ENCODE assay signal across 39 cellular contexts in genomic region chr12:128752386-128752785, GRCh38.
"Had no signal": no experiment of that assay in that cellular context is flagged by ENCODE, and none has a peak within 500 bp of the region (broad histone marks: within the 10 kb centered on the region; RNA-seq: fewer than 3 reads in every experiment).

No MANE protein-coding gene starts in this region.

- DNase-seq: activated effector memory CD4-positive, alpha-beta T cell treated with anti-CD3 and anti-CD28 coated beads, Interleukin-2, amount 50 U/mL, for 16 hours; activated effector memory CD4-positive, alpha-beta T cell treated with Interleukin-2 at 50 U/mL for 16 hours; activated gamma-delta T cell; activated gamma-delta T cell treated with Interleukin-2 at 50 U/mL for 16 hours; activated naive CD4-positive, alpha-beta T cell; activated naive CD4-positive, alpha-beta T cell treated with anti-CD3 and anti-CD28 coated beads for 36 hours; activated naive CD4-positive, alpha-beta T cell treated with anti-CD3 and anti-CD28 coated beads, Interleukin-2, amount 10 ng/mL, durations not matched to agents 7 days and 5 days; activated naive CD4-positive, alpha-beta T cell treated with anti-CD3 and anti-CD28 coated beads, Interleukin-2, amount 50 U/mL, for 16 hours; activated naive CD4-positive, alpha-beta T cell treated with Interleukin-2 at 50 U/mL for 16 hours; activated naive CD8-positive, alpha-beta T cell treated with anti-CD3 and anti-CD28 coated beads for 36 hours; activated naive CD8-positive, alpha-beta T cell treated with anti-CD3 and anti-CD28 coated beads, Interleukin-2, amount 10 ng/mL, durations not matched to agents 7 days and 5 days; activated naive CD8-positive, alpha-beta T cell treated with anti-CD3 and anti-CD28 coated beads, Interleukin-2, amount 50 U/mL, for 24 hours; activated T-cell treated with anti-CD3 and anti-CD28 coated beads for 4 hours; activated T-cell treated with anti-CD3 and anti-CD28 coated beads, Interleukin-2, amount 50 U/mL, for 1 hour; activated T-cell treated with anti-CD3 and anti-CD28 coated beads, Interleukin-2, amount 50 U/mL, for 24 hours; activated T-cell treated with anti-CD3 and anti-CD28 coated beads, Interleukin-2, amount 50 U/mL, for 4 hours; activated T-cell treated with anti-CD3 and anti-CD28 coated beads, Interleukin-2, amount 50 U/mL, for 48 hours; activated T-cell treated with anti-CD3 and anti-CD28 coated beads, Interleukin-2, amount 50 U/mL, for 72 hours; adrenal gland; amniotic stem cell; amygdala; anterior cingulate cortex; aorta; body of pancreas; brain microvascular endothelial cell; caudate nucleus; central memory CD4-positive, alpha-beta T cell; cerebellar nuclear complex had no signal

- H3K27ac ChIP-seq: adrenal gland, ascending aorta, body of pancreas, brain microvascular endothelial cell, breast epithelium, cardiac muscle cell had no signal

- H3K27me3 Mint-ChIP-seq: activated naive CD4-positive, alpha-beta T cell treated with anti-CD3 and anti-CD28 coated beads, Interleukin-2, amount 10 ng/mL, durations not matched to agents 7 days and 5 days; activated naive CD4-positive, alpha-beta T cell treated with anti-CD3 and anti-CD28 coated beads, Interleukin-2, amount 50 U/mL, for 24 hours; activated naive CD8-positive, alpha-beta T cell; central memory CD8-positive, alpha-beta T cell had no signal

- ATAC-seq: activated naive CD4-positive, alpha-beta T cell treated with anti-CD3 and anti-CD28 coated beads, Interleukin-2, amount 50 U/mL, for 72 hours; activated naive CD8-positive, alpha-beta T cell treated with anti-CD3 and anti-CD28 coated beads, Interleukin-2, amount 50 U/mL, for 24 hours; activated T-cell treated with anti-CD3 and anti-CD28 coated beads, Interleukin-2, amount 50 U/mL, for 4 hours; activated T-cell treated with anti-CD3 and anti-CD28 coated beads, Interleukin-2, amount 50 U/mL, for 72 hours; activated T-helper 17 cell treated with anti-CD3 and anti-CD28 coated beads, Interleukin-2, amount 50 U/mL, for 72 hours; body of pancreas had no signal

- H3K27ac Mint-ChIP-seq: activated naive CD4-positive, alpha-beta T cell treated with anti-CD3 and anti-CD28 coated beads for 36 hours; activated naive CD4-positive, alpha-beta T cell treated with anti-CD3 and anti-CD28 coated beads, Interleukin-2, amount 10 ng/mL, durations not matched to agents 7 days and 5 days; activated naive CD4-positive, alpha-beta T cell treated with anti-CD3 and anti-CD28 coated beads, Interleukin-2, amount 50 U/mL, for 24 hours; activated naive CD4-positive, alpha-beta T cell treated with anti-CD3 and anti-CD28 coated beads, Interleukin-2, amount 50 U/mL, for 72 hours; activated naive CD8-positive, alpha-beta T cell; activated naive CD8-positive, alpha-beta T cell treated with anti-CD3 and anti-CD28 coated beads for 36 hours; activated naive CD8-positive, alpha-beta T cell treated with anti-CD3 and anti-CD28 coated beads, Interleukin-2, amount 10 ng/mL, durations not matched to agents 7 days and 5 days; activated naive CD8-positive, alpha-beta T cell treated with anti-CD3 and anti-CD28 coated beads, Interleukin-2, amount 50 U/mL, for 24 hours; activated T-cell treated with anti-CD3 and anti-CD28 coated beads, Interleukin-2, amount 50 U/mL, for 24 hours; activated T-cell treated with anti-CD3 and anti-CD28 coated beads, Interleukin-2, amount 50 U/mL, for 72 hours; activated T-helper 1 cell treated with anti-CD3 and anti-CD28 coated beads, Interleukin-12 subunit alpha, Interleukin-12 subunit beta, Interleukin-2, Interleukin-4 antibody, amounts not matched to agents 30 ng/mL and 10 ng/mL and 1 ng/mL, durations not matched to agents 14 hours and 24 hours and 36 hours; activated T-helper 17 cell treated with anti-CD3 and anti-CD28 coated beads, Interleukin-2, amount 50 U/mL, for 72 hours; activated T-helper 2 cell treated with anti-CD3 and anti-CD28 coated beads, Interferon-gamma antibody, Interleukin-2, Interleukin-4, amounts not matched to agents 10 μg/mL and 5 μg/mL and 100 μg/mL, durations not matched to agents 14 hours and 24 hours and 36 hours; brain had no signal

- H3K36me3 ChIP-seq: adrenal gland, ascending aorta, brain microvascular endothelial cell, breast epithelium, cardiac muscle cell had no signal

- H3K9me3 ChIP-seq: adrenal gland, ascending aorta, body of pancreas had no signal

- H3K9me3 Mint-ChIP-seq: activated naive CD4-positive, alpha-beta T cell treated with anti-CD3 and anti-CD28 coated beads for 36 hours; activated naive CD4-positive, alpha-beta T cell treated with anti-CD3 and anti-CD28 coated beads, Interleukin-2, amount 10 ng/mL, durations not matched to agents 7 days and 5 days; activated naive CD4-positive, alpha-beta T cell treated with anti-CD3 and anti-CD28 coated beads, Interleukin-2, amount 50 U/mL, for 24 hours; activated naive CD4-positive, alpha-beta T cell treated with anti-CD3 and anti-CD28 coated beads, Interleukin-2, amount 50 U/mL, for 72 hours; activated naive CD8-positive, alpha-beta T cell treated with anti-CD3 and anti-CD28 coated beads for 36 hours; activated naive CD8-positive, alpha-beta T cell treated with anti-CD3 and anti-CD28 coated beads, Interleukin-2, amount 10 ng/mL, durations not matched to agents 7 days and 5 days; activated naive CD8-positive, alpha-beta T cell treated with anti-CD3 and anti-CD28 coated beads, Interleukin-2, amount 50 U/mL, for 24 hours; activated T-cell treated with anti-CD3 and anti-CD28 coated beads, Interleukin-2, amount 50 U/mL, for 24 hours; activated T-helper 1 cell treated with anti-CD3 and anti-CD28 coated beads, Interleukin-12 subunit alpha, Interleukin-12 subunit beta, Interleukin-2, Interleukin-4 antibody, amounts not matched to agents 30 ng/mL and 10 ng/mL and 1 ng/mL, durations not matched to agents 14 hours and 24 hours and 36 hours; activated T-helper 17 cell treated with anti-CD3 and anti-CD28 coated beads, Interleukin-2, amount 50 U/mL, for 72 hours; activated T-helper 2 cell treated with anti-CD3 and anti-CD28 coated beads, Interferon-gamma antibody, Interleukin-2, Interleukin-4, amounts not matched to agents 10 μg/mL and 5 μg/mL and 100 μg/mL, durations not matched to agents 14 hours and 24 hours and 36 hours; central memory CD8-positive, alpha-beta T cell had no signal

- H3K27me3 ChIP-seq: adrenal gland, ascending aorta, body of pancreas, brain microvascular endothelial cell, cardiac muscle cell had no signal

- H3K4me3 Mint-ChIP-seq: activated naive CD4-positive, alpha-beta T cell treated with anti-CD3 and anti-CD28 coated beads for 36 hours; activated naive CD4-positive, alpha-beta T cell treated with anti-CD3 and anti-CD28 coated beads, Interleukin-2, amount 10 ng/mL, durations not matched to agents 7 days and 5 days; activated naive CD4-positive, alpha-beta T cell treated with anti-CD3 and anti-CD28 coated beads, Interleukin-2, amount 50 U/mL, for 24 hours; activated naive CD8-positive, alpha-beta T cell; activated naive CD8-positive, alpha-beta T cell treated with anti-CD3 and anti-CD28 coated beads for 36 hours; activated naive CD8-positive, alpha-beta T cell treated with anti-CD3 and anti-CD28 coated beads, Interleukin-2, amount 10 ng/mL, durations not matched to agents 7 days and 5 days; activated naive CD8-positive, alpha-beta T cell treated with anti-CD3 and anti-CD28 coated beads, Interleukin-2, amount 50 U/mL, for 24 hours; activated T-cell treated with anti-CD3 and anti-CD28 coated beads, Interleukin-2, amount 50 U/mL, for 24 hours; activated T-cell treated with anti-CD3 and anti-CD28 coated beads, Interleukin-2, amount 50 U/mL, for 4 hours; activated T-cell treated with anti-CD3 and anti-CD28 coated beads, Interleukin-2, amount 50 U/mL, for 72 hours; activated T-helper 1 cell treated with anti-CD3 and anti-CD28 coated beads, Interleukin-12 subunit alpha, Interleukin-12 subunit beta, Interleukin-2, Interleukin-4 antibody, amounts not matched to agents 30 ng/mL and 10 ng/mL and 1 ng/mL, durations not matched to agents 14 hours and 24 hours and 36 hours; activated T-helper 17 cell treated with anti-CD3 and anti-CD28 coated beads, Interleukin-2, amount 50 U/mL, for 72 hours; brain; central memory CD8-positive, alpha-beta T cell had no signal

- H3K4me1 Mint-ChIP-seq: activated naive CD4-positive, alpha-beta T cell treated with anti-CD3 and anti-CD28 coated beads, Interleukin-2, amount 10 ng/mL, durations not matched to agents 7 days and 5 days; activated naive CD4-positive, alpha-beta T cell treated with anti-CD3 and anti-CD28 coated beads, Interleukin-2, amount 50 U/mL, for 24 hours; activated naive CD8-positive, alpha-beta T cell treated with anti-CD3 and anti-CD28 coated beads for 36 hours; activated naive CD8-positive, alpha-beta T cell treated with anti-CD3 and anti-CD28 coated beads, Interleukin-2, amount 10 ng/mL, durations not matched to agents 7 days and 5 days; activated naive CD8-positive, alpha-beta T cell treated with anti-CD3 and anti-CD28 coated beads, Interleukin-2, amount 50 U/mL, for 24 hours; activated T-helper 17 cell treated with anti-CD3 and anti-CD28 coated beads, Interleukin-2, amount 50 U/mL, for 72 hours; brain had no signal

- H3K36me3 Mint-ChIP-seq: activated naive CD4-positive, alpha-beta T cell treated with anti-CD3 and anti-CD28 coated beads, Interleukin-2, amount 10 ng/mL, durations not matched to agents 7 days and 5 days; activated naive CD4-positive, alpha-beta T cell treated with anti-CD3 and anti-CD28 coated beads, Interleukin-2, amount 50 U/mL, for 24 hours; activated naive CD4-positive, alpha-beta T cell treated with anti-CD3 and anti-CD28 coated beads, Interleukin-2, amount 50 U/mL, for 72 hours; activated naive CD8-positive, alpha-beta T cell; activated naive CD8-positive, alpha-beta T cell treated with anti-CD3 and anti-CD28 coated beads for 36 hours; activated naive CD8-positive, alpha-beta T cell treated with anti-CD3 and anti-CD28 coated beads, Interleukin-2, amount 10 ng/mL, durations not matched to agents 7 days and 5 days; brain had no signal

- H3K4me1 ChIP-seq: adrenal gland, ascending aorta, body of pancreas, breast epithelium had no signal

- H3K4me3 ChIP-seq: adrenal gland, ascending aorta, body of pancreas, breast epithelium, cardiac muscle cell had no signal
